In the genomic region with DNA sequence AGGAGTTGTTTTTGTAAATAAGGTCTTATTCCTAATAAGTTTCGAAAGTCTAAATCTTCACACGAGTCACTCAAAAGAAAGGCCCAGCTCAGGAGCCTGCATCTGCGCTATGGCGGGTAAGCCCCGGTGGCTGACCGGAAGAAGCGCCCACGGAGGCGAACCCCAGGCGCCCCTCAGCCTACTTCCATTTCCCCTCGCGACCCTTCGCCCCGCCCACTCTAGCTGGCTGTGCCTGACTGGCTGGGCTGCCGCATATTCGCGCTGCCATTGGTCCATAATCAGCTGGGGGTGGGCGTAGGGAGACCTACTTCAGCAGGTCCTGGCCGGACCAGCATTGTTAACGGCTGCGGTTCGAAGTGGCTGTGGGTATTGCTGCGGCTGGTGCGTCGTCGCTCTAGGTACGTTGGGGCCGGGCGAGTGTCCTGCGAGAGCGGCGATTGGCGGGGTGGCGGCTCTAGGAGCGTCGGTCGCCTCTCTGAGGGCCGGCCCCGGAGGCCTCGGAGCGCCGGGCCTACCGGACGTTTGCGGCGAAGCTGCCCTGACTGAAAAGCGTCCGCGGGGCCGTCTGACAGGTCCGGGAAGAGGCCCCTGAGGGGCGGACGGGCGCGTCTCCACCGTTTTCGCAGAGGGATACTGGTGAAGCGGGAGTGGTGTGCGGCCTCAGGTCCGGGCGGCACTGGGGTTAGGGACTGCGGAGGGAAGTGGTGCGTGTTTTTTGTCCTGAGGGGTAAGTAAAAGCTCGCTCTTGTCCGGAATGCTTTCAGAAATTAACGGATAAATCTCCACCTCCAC, we compare ENCODE assay signal across 8 cellular contexts. TPM values are rescaled to one million over a fixed set of nuclear protein-coding genes. Genes with fewer than 3 reads are reported as not detected.
A peak's percentile ranks its signal among the peaks of the same experiment; 100 is the strongest.
DNase-seq lines count a peak whose midpoint lies in the region; ATAC-seq, FAIRE-seq and TF ChIP-seq lines count a peak whose summit lies in the region.

A gene with protein sequence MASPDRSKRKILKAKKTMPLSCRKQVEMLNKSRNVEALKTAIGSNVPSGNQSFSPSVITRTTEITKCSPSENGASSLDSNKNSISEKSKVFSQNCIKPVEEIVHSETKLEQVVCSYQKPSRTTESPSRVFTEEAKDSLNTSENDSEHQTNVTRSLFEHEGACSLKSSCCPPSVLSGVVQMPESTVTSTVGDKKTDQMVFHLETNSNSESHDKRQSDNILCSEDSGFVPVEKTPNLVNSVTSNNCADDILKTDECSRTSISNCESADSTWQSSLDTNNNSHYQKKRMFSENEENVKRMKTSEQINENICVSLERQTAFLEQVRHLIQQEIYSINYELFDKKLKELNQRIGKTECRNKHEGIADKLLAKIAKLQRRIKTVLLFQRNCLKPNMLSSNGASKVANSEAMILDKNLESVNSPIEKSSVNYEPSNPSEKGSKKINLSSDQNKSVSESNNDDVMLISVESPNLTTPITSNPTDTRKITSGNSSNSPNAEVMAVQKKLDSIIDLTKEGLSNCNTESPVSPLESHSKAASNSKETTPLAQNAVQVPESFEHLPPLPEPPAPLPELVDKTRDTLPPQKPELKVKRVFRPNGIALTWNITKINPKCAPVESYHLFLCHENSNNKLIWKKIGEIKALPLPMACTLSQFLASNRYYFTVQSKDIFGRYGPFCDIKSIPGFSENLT (plus strand): TSS at position 337 of the 792 bp plus-strand sequence. CDS start 44,560 bp downstream, outside the sequence.

- RAD21 ChIA-PET in GM12878 (lab: Charles Lee; ENCODE audit: unreplicated experiment), result interaction anchor here (1.0 to 1.8 kb wide), 6 partner anchors 23 to 129 kb away, joined by 3 to 7 read pairs (median 3); no protein-coding TSS in a partner anchor

- POLR2A ChIA-PET in BJ (lab: Charles Lee), result interaction anchor here (0.6 kb wide), 1 partner anchor 11 kb away, joined by 3 read pairs; no protein-coding TSS in a partner anchor
- POLR2A ChIA-PET in GM12878 (lab: Charles Lee), result interaction anchor here (0.6 to 1.1 kb wide), 3 partner anchors 56 to 353 kb away, joined by 3 to 10 read pairs (median 5); no protein-coding TSS in a partner anchor

- H3K36me3 ChIP-seq in BJ (ENCODE audit: control insufficient read depth, insufficient read depth, low read length) (no peaks in the 10 kb centered on the region), GM12878 (ENCODE audit: control insufficient read depth in 2 of 2, insufficient read depth in 2 of 2, low read length in 1 of 2) (peaks cover 0 to 10% of the 10 kb centered on the region in 2 experiments; a peak in 2 of 4 replicates), sigmoid colon (no peaks in the 10 kb centered on the region)

- H2AFZ ChIP-seq in GM12878 (ENCODE audit: control insufficient read depth, low read depth, low read length), result peak within 1 kb of the TSS; percentile 77

- DNase-seq in BJ (ENCODE audit: low read depth) (peak; percentile 67), HK-2 (ENCODE audit: unreplicated experiment) (peak; percentile 76), T1000 (lab: John Stamatoyannopoulos, UW) (peak; percentile 71), GM12878 (ENCODE audit: low read depth, low spot score) (peak; percentile 80), iPS DF 4.7 (ENCODE audit: extremely low read depth, low spot score) (peak; percentile 84), sigmoid colon (peak; percentile 88), NCI-H1105 (lab: John Stamatoyannopoulos, UW) (no peak)

- H3K27me3 ChIP-seq in BJ (ENCODE audit: control insufficient read depth, insufficient read depth, low read length) (no peaks in the 10 kb centered on the region), GM12878 (replicated peaks in 1 of 2; ENCODE audit: control insufficient read depth in 2 of 2, insufficient read depth in 2 of 2, low read length in 1 of 2) (no peaks in the 10 kb centered on the region), sigmoid colon (no peaks in the 10 kb centered on the region)

- peak; percentile 95 for ATAC-seq in GM19438 (IDR thresholded peaks at IDR 0.05; ENCODE audit: low read depth, unreplicated experiment)
- peak; percentile 97 for ATAC-seq in GM12878

- H3K27ac ChIP-seq in GM12878 (ENCODE audit: control insufficient read depth, insufficient read depth) (peak within 1 kb of the TSS; percentile 80), sigmoid colon (peak within 1 kb of the TSS; percentile 67 to 81 (median 74))

- H3K79me2 ChIP-seq in GM12878 (ENCODE audit: control insufficient read depth, insufficient read depth, low read length), result peaks cover 17% of the 10 kb centered on the region

- H3K9ac ChIP-seq in GM12878 (ENCODE audit: control insufficient read depth, insufficient read depth, low read length), result peak within 1 kb of the TSS; percentile 92

- peak in 1 of 2 experiments; percentile 25; a peak in 1 of 4 replicates for TF ChIP-seq EP300 in GM12878 (IDR thresholded peaks at IDR 0.05; ENCODE audit: borderline replicate concordance in 1 of 2, control insufficient read depth in 1 of 2, low read depth in 2 of 2, low read length in 2 of 2)
- TF ChIP-seq EP300 in sigmoid colon (IDR thresholded peaks at IDR 0.05), result no peak

- CTCF ChIA-PET in BJ (lab: Yijun Ruan, JAX), result no interaction called here
- CTCF ChIA-PET in GM12878 (lab: Yijun Ruan, JAX), result interaction anchor here (0.9 to 1.6 kb wide), 4 partner anchors 18 to 351 kb away, joined by 3 to 6 read pairs (median 3); no protein-coding TSS in a partner anchor

- H3K9me3 ChIP-seq in GM12878 (replicated peaks; ENCODE audit: control insufficient read depth, insufficient read depth, low read length) (peaks cover 8% of the 10 kb centered on the region), sigmoid colon (no peaks in the 10 kb centered on the region)

- under 1% methylated on average over 61 of the region's 66 CpGs for WGBS in GM12878 (ENCODE audit: insufficient coverage, insufficient replicate concordance, low lambda C conversion rate, missing lambda C conversion rate)
- 5 to 17% methylated on average over 66 of the region's 66 CpGs for WGBS in sigmoid colon, 2 donors

- no peak for TF ChIP-seq RAD21 in GM12878 (IDR thresholded peaks at IDR 0.05; ENCODE audit: insufficient read depth, low read depth, low read length)

- H3K4me1 ChIP-seq in GM12878 (ENCODE audit: control insufficient read depth, insufficient read depth, low read length) (peaks cover 7% of the 10 kb centered on the region), sigmoid colon (peaks cover 0 to 14% (median 5%) of the 10 kb centered on the region in 4 donors)

- H3K4me2 ChIP-seq in GM12878 (ENCODE audit: control insufficient read depth, insufficient read depth), result peak within 1 kb of the TSS; percentile 80

- peak; percentile 94 for FAIRE-seq in GM12878 (lab: Jason Lieb, UNC)

- H3K4me3 ChIP-seq in BJ (ENCODE audit: low read depth, low read length) (peak within 1 kb of the TSS; percentile 67), GM12878 (peak within 1 kb of the TSS; percentile 80), sigmoid colon (peak within 1 kb of the TSS; percentile 53 to 67 (median 60))

- peak; percentile 100 for TF ChIP-seq POLR2A in GM12878 (IDR thresholded peaks at IDR 0.05; ENCODE audit: low read depth, low read length)
- TF ChIP-seq POLR2A in sigmoid colon (IDR thresholded peaks at IDR 0.05), result peak; percentile 19 to 34

- intact Hi-C loops in GM12878 (cut with micrococcal nuclease; ENCODE audit: unreplicated experiment), result loop anchor here (1.0 to 5.0 kb wide), 4 partner anchors 74 to 351 kb away; no protein-coding TSS in a partner anchor
- intact Hi-C loops in sigmoid colon (cut with DNase I), result loop anchor here (5.0 to 10.0 kb wide), 3 partner anchors 44 to 359 kb away; a partner anchor contains a TSS

- H4K20me1 ChIP-seq in GM12878 (ENCODE audit: control insufficient read depth, insufficient read depth), result no peaks in the 10 kb centered on the region

- SMC1A ChIA-PET in GM12878 (lab: Charles Lee; ENCODE audit: uncharacterized antibody, unreplicated experiment), result interaction anchor here (0.6 to 1.8 kb wide), 6 partner anchors 23 to 316 kb away, joined by 3 to 6 read pairs (median 3); no protein-coding TSS in a partner anchor

- BruUV-seq in GM12878 (replicated peaks; lab: Mats Ljungman, UMichigan), result no TSS peak

- in situ Hi-C loops in GM12878 (cut with MboI), result loop anchor here (10.0 kb wide), 1 partner anchor 121 kb away; no protein-coding TSS in a partner anchor

- TF ChIP-seq CTCF in BJ (IDR thresholded peaks at IDR 0.05; ENCODE audit: insufficient read depth, low read depth, low read length), result no peak
- TF ChIP-seq CTCF in GM12878 (IDR thresholded peaks at IDR 0.05 in 2 of 3, conservative IDR thresholded peaks at IDR 0.05 in 1 of 3; ENCODE audit: control insufficient read depth in 2 of 3, extremely low read depth in 1 of 3, insufficient read depth in 1 of 3, low read depth in 3 of 3, low read length in 3 of 3), result no peak
- no peak for TF ChIP-seq CTCF in sigmoid colon (IDR thresholded peaks at IDR 0.05)

TF ChIP-seq in GM12878, 131 proteins besides CTCF, POLR2A, EP300 and RAD21 (continues in another document):
- TF ChIP-seq FOXK2 (IDR thresholded peaks at IDR 0.05) (peak; percentile 4; the same call in 1 of the 2 replicates), EZH2 (IDR thresholded peaks at IDR 0.05; ENCODE audit: borderline replicate concordance, control insufficient read depth, low read depth, low read length) (no peak), ETV6 (conservative IDR thresholded peaks at IDR 0.05 in 1 of 2, IDR thresholded peaks at IDR 0.05 in 1 of 2; ENCODE audit: borderline replicate concordance in 1 of 2, low read depth in 1 of 2) (no peak), MXI1 (IDR thresholded peaks at IDR 0.05; ENCODE audit: low read depth, low read length) (peak; percentile 43), POU2F2 (IDR thresholded peaks at IDR 0.05; ENCODE audit: borderline replicate concordance, low read depth, low read length) (peak; percentile 74)

RNA-seq across cellular contexts. Expression of the gene that starts here (rescaled TPM):
- polyA plus RNA-seq in BJ (2011; rRNA removed), result 2.5 and 3.8 TPM in 2 replicates
- 2.8 and 4.2 TPM in 2 replicates for polyA minus RNA-seq in BJ (2011; rRNA and poly(A)+ RNA removed)
- total RNA-seq in GM12878 (2013; cell fraction: nucleolus; rRNA removed), result 162 and 180 TPM in 2 replicates
- total RNA-seq in GM12878 (2014; rRNA removed), result 31.6 and 41.5 TPM in 2 replicates
- 31.4 and 32.7 TPM in 2 replicates for total RNA-seq in GM12878 (2014; rRNA removed; fragmentation: Illumina TruSeq; extraction: Trizol)
- total RNA-seq in GM12878 (2021), result 24.4 and 24.6 TPM in 2 replicates
- polyA plus RNA-seq in GM12878 (2011; ENCODE audit: low read depth), result 94.0 TPM
- polyA plus RNA-seq in GM12878 (2011; rRNA removed), result 82.1 and 120 TPM in 2 replicates
- 34.1 and 41.8 TPM in 2 replicates for polyA plus RNA-seq in GM12878 (2011; cell fraction: cytosol; rRNA removed)
- polyA plus RNA-seq in GM12878 (2011; cell fraction: nucleus; rRNA removed), result 80.6 and 81.9 TPM in 2 replicates
- 22.8 and 56.1 TPM in 2 replicates for polyA plus RNA-seq in GM12878 (2012)
- polyA plus RNA-seq in GM12878 (2014; fragmentation: Illumina TruSeq; extraction: Trizol), result 35.5 and 44.2 TPM in 2 replicates
- polyA plus RNA-seq in GM12878 (2014; fragmentation: Nextera tagmentation; extraction: Ambion mirVana), result 10 to 100 TPM; 67.9 to 75.2 TPM
- 36.3 and 46.7 TPM in 2 replicates for polyA plus RNA-seq in GM12878 (2014; rRNA removed)
- 10 to 100 TPM; 57.1 to 58.3 TPM for polyA plus RNA-seq in GM12878 (2016; fragmentation: Nextera tagmentation; extraction: Ambion mirVana)
- 66.5 and 116 TPM in 2 replicates for polyA minus RNA-seq in GM12878 (2011; rRNA and poly(A)+ RNA removed)
- polyA minus RNA-seq in GM12878 (2011; cell fraction: cytosol; rRNA and poly(A)+ RNA removed), result 7.8 and 8.3 TPM in 2 replicates
- polyA minus RNA-seq in GM12878 (2011; cell fraction: nucleus; rRNA and poly(A)+ RNA removed), result 38.7 and 69.5 TPM in 2 replicates
- 10 to 100 TPM in 3 of 4 donors, 1 to 10 TPM in 1; 9.3 to 22.0 (median 14.3) TPM for total RNA-seq in sigmoid colon
- 10 to 100 TPM in 2 of 3 donors, 1 to 10 TPM in 1; 3.7 to 17.1 (median 10.2) TPM for polyA plus RNA-seq in sigmoid colon
